ENCODE assay signal across 11 cellular contexts in genomic region chr10:79104264-79104954, GRCh38. TPM values are rescaled to one million over a fixed set of nuclear protein-coding genes. Genes with fewer than 3 reads are reported as not detected.
DNase-seq lines count a peak whose midpoint lies in the region; ATAC-seq and TF ChIP-seq lines count a peak whose summit lies in the region.
"Had no signal": no experiment of that assay in that cellular context is flagged by ENCODE, and none has a peak within 500 bp of the region (broad histone marks: within the 10 kb centered on the region; RNA-seq: fewer than 3 reads in every experiment).

No MANE protein-coding gene starts in this region.

- H3K27ac ChIP-seq in VCaP (0 out of 2 replicates have a peak overlapping the region, but pooled peaks have one; percentile 28), gastrocnemius medialis (peak overlapping the region; percentile 75 to 84 (median 78)), foreskin keratinocyte (no peak overlapping the region)

- no peak for TF ChIP-seq CTCF in VCaP (conservative IDR thresholded peaks at IDR 0.05)
- TF ChIP-seq CTCF in gastrocnemius medialis (IDR thresholded peaks at IDR 0.05 in 4 of 5, conservative IDR thresholded peaks at IDR 0.05 in 1 of 5) = no peak
- no peak for TF ChIP-seq CTCF in foreskin keratinocyte (conservative IDR thresholded peaks at IDR 0.05)

- peak; percentile 44 for ATAC-seq in GM21786 (IDR thresholded peaks at IDR 0.05; ENCODE audit: unreplicated experiment)
- peak in 1 of 2 donors; percentile 10 for ATAC-seq in left cardiac atrium
- ATAC-seq in gastrocnemius medialis = no peak
- ATAC-seq in foreskin keratinocyte = no peak
- no peak for ATAC-seq in HG02798 (IDR thresholded peaks at IDR 0.05; ENCODE audit: poor library complexity, unreplicated experiment)

- intact Hi-C loops in left cardiac atrium (cut with DNase I) (no loop called here), gastrocnemius medialis (cut with DNase I; ENCODE audit: low total_unique reads) (no loop called here)

- H3K27me3 ChIP-seq in gastrocnemius medialis (no peaks in the 10 kb centered on the region), foreskin keratinocyte (no peaks in the 10 kb centered on the region)

- H3K4me1 ChIP-seq in gastrocnemius medialis (peaks cover 81 to 92% of the 10 kb centered on the region in 2 donors), foreskin keratinocyte (peaks cover 8% of the 10 kb centered on the region)

- peak; percentile 68 for DNase-seq in left cardiac atrium
- no peak for DNase-seq in gastrocnemius medialis
- DNase-seq in NCI-H748 treated with DMSO at 0.1 percent for 48 hours (lab: John Stamatoyannopoulos, UW) = no peak
- no peak for DNase-seq in foreskin keratinocyte
- DNase-seq in activated naive CD4-positive, alpha-beta T cell treated with anti-CD3 and anti-CD28 coated beads, Interleukin-2, amount 50 U/mL, for 16 hours = no peak
- DNase-seq: activated CD4-positive, alpha-beta T cell treated with anti-CD3 and anti-CD28 coated beads for 48 hours; central memory CD4-positive, alpha-beta T cell; stimulated activated naive CD4-positive, alpha-beta T cell had no signal

- TF ChIP-seq POLR2A in gastrocnemius medialis (IDR thresholded peaks at IDR 0.05) = no peak

- H3K36me3 ChIP-seq in gastrocnemius medialis = no peaks in the 10 kb centered on the region

- in situ Hi-C loops in gastrocnemius medialis (cut with MboI; ENCODE audit: low sequenced_read_pairs in 4 of 4) = no loop called here

- H3K9me3 ChIP-seq in gastrocnemius medialis = no peaks in the 10 kb centered on the region

- no peak overlapping the region for H3K4me3 ChIP-seq in gastrocnemius medialis

RNA-seq across cellular contexts. Expression of gene ZMIZ1, which starts 35.6 kb away (rescaled TPM):
- total RNA-seq in left cardiac atrium (10 to 100 TPM; 51.4 to 58.0 TPM), gastrocnemius medialis (10 to 100 TPM; 22.7 to 37.5 (median 31.7) TPM), foreskin keratinocyte (9.5 and 16.6 TPM in 2 replicates)
- 4.2 and 5.9 TPM in 2 replicates for polyA plus RNA-seq in foreskin keratinocyte
